Comparison of ENCODE assay signal across 8 cellular contexts in genomic region chr1:18681423-18681835, GRCh38. TPM values are rescaled to one million over a fixed set of nuclear protein-coding genes. Genes with fewer than 3 reads are reported as not detected.
DNase-seq lines count a peak whose midpoint lies in the region; ATAC-seq and TF ChIP-seq lines count a peak whose summit lies in the region.

No MANE protein-coding gene starts in this region.

- H3K4me1 Mint-ChIP-seq in effector memory CD8-positive, alpha-beta T cell (ENCODE audit: low read depth in 2 of 2): no peaks in the 10 kb centered on the region

- H3K36me3 ChIP-seq in breast epithelium (no peaks in the 10 kb centered on the region), neural cell (ENCODE audit: insufficient read depth, low read length) (no peaks in the 10 kb centered on the region)

- no peak overlapping the region for H3K27ac Mint-ChIP-seq in effector memory CD8-positive, alpha-beta T cell

- peaks cover 19 to 66% of the 10 kb centered on the region in 2 donors for H3K27me3 Mint-ChIP-seq in effector memory CD8-positive, alpha-beta T cell

- H3K9me3 Mint-ChIP-seq in effector memory CD8-positive, alpha-beta T cell: no peaks in the 10 kb centered on the region

- H3K36me3 Mint-ChIP-seq in effector memory CD8-positive, alpha-beta T cell (ENCODE audit: insufficient read depth): no peaks in the 10 kb centered on the region

- no peaks in the 10 kb centered on the region for H3K9me2 ChIP-seq in neural cell (ENCODE audit: insufficient read depth, low read length)

- TF ChIP-seq RAD21 in neural cell (conservative IDR thresholded peaks at IDR 0.05): peak; percentile 64

- H3K79me2 ChIP-seq in neural cell (replicated peaks; ENCODE audit: insufficient read depth, low read length): no peaks in the 10 kb centered on the region

- peaks cover 0 to 14% of the 10 kb centered on the region in 2 donors for H3K27me3 ChIP-seq in breast epithelium
- H3K27me3 ChIP-seq in neural cell (ENCODE audit: insufficient read depth, low read depth, low read length): no peaks in the 10 kb centered on the region

- peak overlapping the region; percentile 56 for H2AFZ ChIP-seq in neural cell (ENCODE audit: low read depth, low read length)

- H3K27ac ChIP-seq in breast epithelium (no peak overlapping the region), neural cell (ENCODE audit: low read length) (no peak overlapping the region)

- ATAC-seq in effector memory CD8-positive, alpha-beta T cell (replicated peaks): no peak
- ATAC-seq in HG02678 (IDR thresholded peaks at IDR 0.05; ENCODE audit: unreplicated experiment): no peak

- intact Hi-C loops in breast epithelium (cut with DNase I; ENCODE audit: low total_unique reads): no loop called here

- no peak for TF ChIP-seq POLR2A in breast epithelium (IDR thresholded peaks at IDR 0.05)

- TF ChIP-seq EP300 in neural cell (conservative IDR thresholded peaks at IDR 0.05; ENCODE audit: poor library complexity, severe bottlenecking): no peak

- no peak overlapping the region for H3K9ac ChIP-seq in neural cell (ENCODE audit: low read length)

- no peak overlapping the region for H3K4me3 Mint-ChIP-seq in effector memory CD8-positive, alpha-beta T cell

- H3F3A ChIP-seq in neural cell (ENCODE audit: insufficient read depth, low read length, poor library complexity, severe bottlenecking): no peaks in the 10 kb centered on the region

- no peak overlapping the region for H3K4me2 ChIP-seq in neural cell (ENCODE audit: low read length)

- TF ChIP-seq CTCF in GM13976 (IDR thresholded peaks at IDR 0.05; ENCODE audit: borderline replicate concordance, control extremely low read depth, extremely low read depth, insufficient read depth, missing control alignments): peak; percentile 51
- peak in 2 of 3 donors; percentile 36 to 55 for TF ChIP-seq CTCF in breast epithelium (IDR thresholded peaks at IDR 0.05)
- TF ChIP-seq CTCF in neural cell (IDR thresholded peaks at IDR 0.05; ENCODE audit: poor library complexity, severe bottlenecking): peak; percentile 72

- DNase-seq in Ammon's horn (ENCODE audit: low spot score) (peak; percentile 5), GM13976 (ENCODE audit: low spot score) (peak; percentile 79), NCI-H446 treated with DMSO at 0.1 percent for 48 hours (lab: John Stamatoyannopoulos, UW) (peak; percentile 2), breast epithelium (ENCODE audit: low spot score in 2 of 2) (no peak), T-helper 9 cell (no peak)
- no peak for DNase-seq in effector memory CD8-positive, alpha-beta T cell

- H3K9me3 ChIP-seq in breast epithelium (no peaks in the 10 kb centered on the region), neural cell (ENCODE audit: low read length) (no peaks in the 10 kb centered on the region)

- in situ Hi-C loops in GM13976 (cut with MboI; ENCODE audit: low sequenced_read_pairs, unreplicated experiment): no loop called here

- no peaks in the 10 kb centered on the region for H3K4me1 ChIP-seq in breast epithelium

- no peaks in the 10 kb centered on the region for H4K20me1 ChIP-seq in neural cell (ENCODE audit: insufficient read depth)

- H3K4me3 ChIP-seq in breast epithelium (no peak overlapping the region), neural cell (ENCODE audit: low read length) (no peak overlapping the region)

TF ChIP-seq in neural cell, 6 proteins besides CTCF, POLR2A, EP300 and RAD21:
- no peak for TF ChIP-seq TAF1 (IDR thresholded peaks at IDR 0.05; ENCODE audit: low read depth)
- TF ChIP-seq EZH2 (IDR thresholded peaks at IDR 0.05; ENCODE audit: borderline replicate concordance, insufficient read depth, low read length, poor library complexity, severe bottlenecking): no peak
- no peak for TF ChIP-seq MXI1 (conservative IDR thresholded peaks at IDR 0.05; ENCODE audit: poor library complexity, severe bottlenecking)
- TF ChIP-seq REST (IDR thresholded peaks at IDR 0.05; ENCODE audit: borderline replicate concordance): no peak
- TF ChIP-seq POLR2AphosphoS5 (IDR thresholded peaks at IDR 0.05): no peak
- TF ChIP-seq SMC3 (conservative IDR thresholded peaks at IDR 0.05; ENCODE audit: poor library complexity): peak; percentile 60

RNA-seq across cellular contexts. Expression of gene PAX7, which starts 50.8 kb away (rescaled TPM):
- not detected for total RNA-seq in breast epithelium
- polyA plus RNA-seq in neural cell: not detected in 2 replicates
- not detected in 2 replicates for polyA minus RNA-seq in neural cell

Comparison
In these comparisons a context has a peak if more than half of its experiments do, and no peak if none do; other contexts are left out.
1. DNase-seq: peak in Ammon's horn (single experiment), GM13976 (single experiment) and NCI-H446 treated with DMSO at 0.1 percent for 48 hours (single experiment); none in breast epithelium (0 of 2), T-helper 9 cell (single experiment) and effector memory CD8-positive, alpha-beta T cell (0 of 3).
2. Peak in every context shown above with its lines, with median percentiles within 50 percentile points of each other: CTCF ChIP-seq.